ENCODE assay signal across 27 cellular contexts in the genomic region with DNA sequence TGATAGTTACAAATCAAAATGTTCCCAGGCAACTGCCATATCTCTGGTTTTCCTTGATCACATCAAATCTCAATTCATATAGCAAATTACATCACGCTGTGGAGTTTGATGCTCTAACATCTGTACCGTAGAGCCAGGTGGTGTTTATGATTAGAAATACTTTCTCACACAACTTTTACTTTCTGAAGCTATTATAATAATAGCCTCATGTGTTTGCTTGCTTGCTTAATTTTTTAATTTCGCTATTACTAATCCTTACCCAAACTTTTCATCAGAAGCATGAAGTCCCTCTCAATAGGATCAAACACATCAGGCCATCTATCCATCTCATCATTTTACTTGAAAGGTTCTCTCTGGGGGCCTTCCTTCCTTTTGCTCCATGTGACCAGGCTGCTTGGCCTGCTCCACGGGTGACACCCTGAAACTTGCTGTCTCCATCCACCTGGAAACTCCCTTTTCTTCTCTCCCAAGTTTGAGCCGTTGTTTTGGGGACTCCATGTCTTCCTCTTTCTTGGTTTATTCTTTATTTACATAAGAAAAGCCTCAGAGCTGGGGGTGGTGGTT.
"Had no signal": no experiment of that assay in that cellular context is flagged by ENCODE, and none has a peak within 500 bp of the region (broad histone marks: within the 10 kb centered on the region; RNA-seq: fewer than 3 reads in every experiment).

No MANE protein-coding gene starts in this region.

- ATAC-seq: heart right ventricle; left cardiac atrium; left lung; naive thymus-derived CD4-positive, alpha-beta T cell; psoas muscle; right cardiac atrium; stimulated activated naive B cell treated with anti-CD40 and anti-IgM and Interleukin-4, amounts not matched to agents 10 μg/mL and 1 μg/mL and 100 μg/mL, for 72 hours; stimulated activated naive CD8-positive, alpha-beta T cell treated with anti-CD3 and anti-CD28 coated beads, Interleukin-15, amount 100 ng/mL, for 72 hours; upper lobe of right lung had no signal

- H3K4me3 Mint-ChIP-seq: naive thymus-derived CD4-positive, alpha-beta T cell; nephron; neural progenitor cell; stimulated activated naive B cell treated with anti-CD40 and anti-IgM and Interleukin-4, amounts not matched to agents 10 μg/mL and 1 μg/mL and 100 μg/mL, for 72 hours; stimulated activated naive CD8-positive, alpha-beta T cell treated with anti-CD3 and anti-CD28 coated beads, Interleukin-15, amount 100 ng/mL, for 72 hours had no signal

- H3K4me3 ChIP-seq: colonic mucosa, esophagus muscularis mucosa, heart right ventricle, left lung, neural progenitor cell, psoas muscle, skin epidermis, spleen, suprapubic skin, transverse colon, upper lobe of right lung, uterus had no signal

- H3K4me1 Mint-ChIP-seq: naive thymus-derived CD4-positive, alpha-beta T cell; nephron; neural progenitor cell; stimulated activated naive CD8-positive, alpha-beta T cell treated with anti-CD3 and anti-CD28 coated beads, Interleukin-15, amount 100 ng/mL, for 72 hours had no signal

- H3K27ac Mint-ChIP-seq: naive thymus-derived CD4-positive, alpha-beta T cell; nephron; neural progenitor cell; stimulated activated naive CD8-positive, alpha-beta T cell treated with anti-CD3 and anti-CD28 coated beads, Interleukin-15, amount 100 ng/mL, for 72 hours had no signal

- DNase-seq: colonic mucosa; dermis blood vessel endothelial cell; effector memory CD4-positive, alpha-beta T cell; foreskin melanocyte; glutamatergic neuron; heart right ventricle; hippocampal formation; left cardiac atrium; left lung; mammary epithelial cell; mesendoderm; midbrain; naive thymus-derived CD4-positive, alpha-beta T cell; nucleus accumbens; psoas muscle; right cardiac atrium; spleen; stimulated activated naive B cell treated with anti-CD40 and anti-IgM and Interleukin-4, amounts not matched to agents 10 μg/mL and 1 μg/mL and 100 μg/mL, for 72 hours; stimulated activated naive CD8-positive, alpha-beta T cell treated with anti-CD3 and anti-CD28 coated beads, Interleukin-15, amount 100 ng/mL, for 72 hours; transverse colon; upper lobe of right lung; uterus had no signal

- H3K36me3 Mint-ChIP-seq: neural progenitor cell had no signal

- H3K9me3 Mint-ChIP-seq: neural progenitor cell had no signal

- H3K4me1 ChIP-seq: colonic mucosa, esophagus muscularis mucosa, heart right ventricle, left lung, neural progenitor cell, psoas muscle, spleen, suprapubic skin, transverse colon, upper lobe of right lung, uterus had no signal

- H3K27me3 ChIP-seq: colonic mucosa, esophagus muscularis mucosa, heart right ventricle, left lung, neural progenitor cell, spleen, suprapubic skin, transverse colon, upper lobe of right lung, uterus had no signal

- H3K27ac ChIP-seq: colonic mucosa, esophagus muscularis mucosa, heart right ventricle, left lung, neural progenitor cell, psoas muscle, skin epidermis, spleen, suprapubic skin, transverse colon, upper lobe of right lung, uterus had no signal
